In the genomic region with DNA sequence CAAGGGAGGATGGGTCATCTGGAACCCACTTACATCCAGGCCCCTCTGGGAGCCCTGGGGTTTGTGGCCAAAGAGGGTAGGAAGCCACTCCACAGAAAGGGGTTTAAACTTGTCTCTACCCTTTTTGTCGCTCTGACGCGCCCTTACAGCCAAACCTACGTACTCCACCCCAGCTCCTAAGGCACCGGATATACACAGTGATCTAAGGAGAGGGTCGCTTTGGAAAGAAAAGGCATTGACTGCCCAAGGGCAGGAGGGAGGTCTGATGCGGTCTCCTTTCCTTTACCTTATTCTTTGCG, we compare ENCODE assay signal across 10 cellular contexts. TPM values are rescaled to one million over a fixed set of nuclear protein-coding genes. Genes with fewer than 3 reads are reported as not detected.
DNase-seq lines count a peak whose midpoint lies in the region; ATAC-seq and TF ChIP-seq lines count a peak whose summit lies in the region.
"Had no signal": no experiment of that assay in that cellular context is flagged by ENCODE, and none has a peak within 500 bp of the region (broad histone marks: within the 10 kb centered on the region; RNA-seq: fewer than 3 reads in every experiment).

No MANE protein-coding gene starts in this region.

- 81% methylated on average over 8 of the region's 8 CpGs for WGBS in esophagus muscularis mucosa

- H3K36me3 ChIP-seq in esophagus muscularis mucosa (no peaks in the 10 kb centered on the region), neural cell (ENCODE audit: insufficient read depth, low read length) (no peaks in the 10 kb centered on the region), vagina (no peaks in the 10 kb centered on the region)
- H3K36me3 ChIP-seq: BLaER1 had no signal

- no peak overlapping the region for H2AFZ ChIP-seq in neural cell (ENCODE audit: low read depth, low read length)

- H3F3A ChIP-seq in neural cell (ENCODE audit: insufficient read depth, low read length, poor library complexity, severe bottlenecking) = no peaks in the 10 kb centered on the region

- H3K27ac ChIP-seq in esophagus muscularis mucosa (replicated peaks in 1 of 4) (peak overlapping the region; percentile 82 to 89 (median 86)), neural cell (ENCODE audit: low read length) (no peak overlapping the region), vagina (peak overlapping the region; percentile 79)
- H3K27ac ChIP-seq: BLaER1 had no signal

- peaks cover 38% of the 10 kb centered on the region for H3K79me2 ChIP-seq in neural cell (replicated peaks; ENCODE audit: insufficient read depth, low read length)

- H3K27me3 ChIP-seq in esophagus muscularis mucosa (no peaks in the 10 kb centered on the region), neural cell (ENCODE audit: insufficient read depth, low read depth, low read length) (no peaks in the 10 kb centered on the region), vagina (no peaks in the 10 kb centered on the region)
- H3K27me3 ChIP-seq: BLaER1 had no signal

- no peaks in the 10 kb centered on the region for H3K9me3 Mint-ChIP-seq in activated naive CD8-positive, alpha-beta T cell (ENCODE audit: low read depth)
- H3K9me3 Mint-ChIP-seq in activated naive CD8-positive, alpha-beta T cell treated with anti-CD3 and anti-CD28 coated beads, Interleukin-2, amount 50 U/mL, for 24 hours = peaks cover 4% of the 10 kb centered on the region

- no peaks in the 10 kb centered on the region for H3K9me3 ChIP-seq in esophagus muscularis mucosa
- no peaks in the 10 kb centered on the region for H3K9me3 ChIP-seq in neural cell (ENCODE audit: low read length)
- no peaks in the 10 kb centered on the region for H3K9me3 ChIP-seq in vagina

- H3K4me1 ChIP-seq in esophagus muscularis mucosa = peaks cover 18 to 37% (median 27%) of the 10 kb centered on the region in 4 donors
- peaks cover 17% of the 10 kb centered on the region for H3K4me1 ChIP-seq in vagina
- H3K4me1 ChIP-seq: BLaER1 had no signal

- TF ChIP-seq EP300 in esophagus muscularis mucosa (IDR thresholded peaks at IDR 0.05) (no peak), neural cell (conservative IDR thresholded peaks at IDR 0.05; ENCODE audit: poor library complexity, severe bottlenecking) (no peak)

- ATAC-seq in activated naive CD8-positive, alpha-beta T cell treated with anti-CD3 and anti-CD28 coated beads, Interleukin-2, amount 50 U/mL, for 24 hours = no peak
- ATAC-seq in HG03457 (IDR thresholded peaks at IDR 0.05; ENCODE audit: unreplicated experiment) = no peak

- peaks cover 34% of the 10 kb centered on the region for H3K27me3 Mint-ChIP-seq in activated naive CD8-positive, alpha-beta T cell
- H3K27me3 Mint-ChIP-seq in activated naive CD8-positive, alpha-beta T cell treated with anti-CD3 and anti-CD28 coated beads, Interleukin-2, amount 50 U/mL, for 24 hours = peaks cover 37% of the 10 kb centered on the region

- intact Hi-C loops in esophagus muscularis mucosa (cut with DNase I) = loop anchor here (5.0 to 10.0 kb wide), 4 partner anchors 113 to 376 kb away; no protein-coding TSS in a partner anchor
- intact Hi-C loops in vagina (cut with DNase I) = no loop called here

- TF ChIP-seq RAD21 in neural cell (conservative IDR thresholded peaks at IDR 0.05) = no peak

- TF ChIP-seq POLR2A in esophagus muscularis mucosa (IDR thresholded peaks at IDR 0.05; ENCODE audit: low read depth) = no peak
- no peak for TF ChIP-seq POLR2A in vagina (IDR thresholded peaks at IDR 0.05)

- no peaks in the 10 kb centered on the region for H3K9me2 ChIP-seq in neural cell (ENCODE audit: insufficient read depth, low read length)

- TF ChIP-seq CTCF in esophagus muscularis mucosa (IDR thresholded peaks at IDR 0.05) = no peak
- no peak for TF ChIP-seq CTCF in neural cell (IDR thresholded peaks at IDR 0.05; ENCODE audit: poor library complexity, severe bottlenecking)
- no peak for TF ChIP-seq CTCF in vagina (IDR thresholded peaks at IDR 0.05)

- no peak for DNase-seq in activated naive CD8-positive, alpha-beta T cell treated with anti-CD3 and anti-CD28 coated beads, Interleukin-2, amount 50 U/mL, for 24 hours
- DNase-seq in esophagus muscularis mucosa (ENCODE audit: extremely low spot score) = no peak
- DNase-seq in vagina (ENCODE audit: extremely low spot score in 2 of 2) = no peak
- DNase-seq in stimulated activated CD4-positive, alpha-beta T cell treated with anti-CD3 and anti-CD28 coated beads, Interleukin-15, amount 100 ng/mL, for 24 hours = no peak
- DNase-seq in activated T-cell treated with anti-CD3 and anti-CD28 coated beads for 4 hours = no peak
- DNase-seq: NCI-H1436 had no signal

- H3K4me1 Mint-ChIP-seq in activated naive CD8-positive, alpha-beta T cell (ENCODE audit: low read depth) = peaks cover 7% of the 10 kb centered on the region
- peaks cover 7% of the 10 kb centered on the region for H3K4me1 Mint-ChIP-seq in activated naive CD8-positive, alpha-beta T cell treated with anti-CD3 and anti-CD28 coated beads, Interleukin-2, amount 50 U/mL, for 24 hours

- no peak overlapping the region for H3K27ac Mint-ChIP-seq in activated naive CD8-positive, alpha-beta T cell
- no peak overlapping the region for H3K27ac Mint-ChIP-seq in activated naive CD8-positive, alpha-beta T cell treated with anti-CD3 and anti-CD28 coated beads, Interleukin-2, amount 50 U/mL, for 24 hours

- H3K4me3 Mint-ChIP-seq in activated naive CD8-positive, alpha-beta T cell = peak overlapping the region; percentile 55
- H3K4me3 Mint-ChIP-seq in activated naive CD8-positive, alpha-beta T cell treated with anti-CD3 and anti-CD28 coated beads, Interleukin-2, amount 50 U/mL, for 24 hours = no peak overlapping the region

- no peaks in the 10 kb centered on the region for H4K20me1 ChIP-seq in neural cell (ENCODE audit: insufficient read depth)
- H4K20me1 ChIP-seq: BLaER1 had no signal

- H3K4me2 ChIP-seq in neural cell (ENCODE audit: low read length) = no peak overlapping the region
- H3K4me2 ChIP-seq: BLaER1 had no signal

- H3K9ac ChIP-seq in neural cell (ENCODE audit: low read length) = peak overlapping the region; percentile 72
- H3K9ac ChIP-seq: BLaER1 had no signal

- peak overlapping the region; percentile 73 to 93 (median 82) for H3K4me3 ChIP-seq in esophagus muscularis mucosa
- H3K4me3 ChIP-seq in neural cell (ENCODE audit: low read length) = peak overlapping the region; percentile 85
- peak overlapping the region; percentile 62 to 72 for H3K4me3 ChIP-seq in vagina
- H3K4me3 ChIP-seq: BLaER1 had no signal

- H3K36me3 Mint-ChIP-seq in activated naive CD8-positive, alpha-beta T cell = no peaks in the 10 kb centered on the region
- H3K36me3 Mint-ChIP-seq in activated naive CD8-positive, alpha-beta T cell treated with anti-CD3 and anti-CD28 coated beads, Interleukin-2, amount 50 U/mL, for 24 hours (ENCODE audit: low read depth) = no peaks in the 10 kb centered on the region

TF ChIP-seq in neural cell, 6 proteins besides CTCF, POLR2A, EP300 and RAD21:
- TF ChIP-seq, protein P1, sequence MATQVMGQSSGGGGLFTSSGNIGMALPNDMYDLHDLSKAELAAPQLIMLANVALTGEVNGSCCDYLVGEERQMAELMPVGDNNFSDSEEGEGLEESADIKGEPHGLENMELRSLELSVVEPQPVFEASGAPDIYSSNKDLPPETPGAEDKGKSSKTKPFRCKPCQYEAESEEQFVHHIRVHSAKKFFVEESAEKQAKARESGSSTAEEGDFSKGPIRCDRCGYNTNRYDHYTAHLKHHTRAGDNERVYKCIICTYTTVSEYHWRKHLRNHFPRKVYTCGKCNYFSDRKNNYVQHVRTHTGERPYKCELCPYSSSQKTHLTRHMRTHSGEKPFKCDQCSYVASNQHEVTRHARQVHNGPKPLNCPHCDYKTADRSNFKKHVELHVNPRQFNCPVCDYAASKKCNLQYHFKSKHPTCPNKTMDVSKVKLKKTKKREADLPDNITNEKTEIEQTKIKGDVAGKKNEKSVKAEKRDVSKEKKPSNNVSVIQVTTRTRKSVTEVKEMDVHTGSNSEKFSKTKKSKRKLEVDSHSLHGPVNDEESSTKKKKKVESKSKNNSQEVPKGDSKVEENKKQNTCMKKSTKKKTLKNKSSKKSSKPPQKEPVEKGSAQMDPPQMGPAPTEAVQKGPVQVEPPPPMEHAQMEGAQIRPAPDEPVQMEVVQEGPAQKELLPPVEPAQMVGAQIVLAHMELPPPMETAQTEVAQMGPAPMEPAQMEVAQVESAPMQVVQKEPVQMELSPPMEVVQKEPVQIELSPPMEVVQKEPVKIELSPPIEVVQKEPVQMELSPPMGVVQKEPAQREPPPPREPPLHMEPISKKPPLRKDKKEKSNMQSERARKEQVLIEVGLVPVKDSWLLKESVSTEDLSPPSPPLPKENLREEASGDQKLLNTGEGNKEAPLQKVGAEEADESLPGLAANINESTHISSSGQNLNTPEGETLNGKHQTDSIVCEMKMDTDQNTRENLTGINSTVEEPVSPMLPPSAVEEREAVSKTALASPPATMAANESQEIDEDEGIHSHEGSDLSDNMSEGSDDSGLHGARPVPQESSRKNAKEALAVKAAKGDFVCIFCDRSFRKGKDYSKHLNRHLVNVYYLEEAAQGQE (IDR thresholded peaks at IDR 0.05; ENCODE audit: borderline replicate concordance) = no peak
- TF ChIP-seq MXI1 (conservative IDR thresholded peaks at IDR 0.05; ENCODE audit: poor library complexity, severe bottlenecking) (no peak), SMC3 (conservative IDR thresholded peaks at IDR 0.05; ENCODE audit: poor library complexity) (no peak), POLR2AphosphoS5 (IDR thresholded peaks at IDR 0.05) (no peak), EZH2 (IDR thresholded peaks at IDR 0.05; ENCODE audit: borderline replicate concordance, insufficient read depth, low read length, poor library complexity, severe bottlenecking) (no peak)

RNA-seq across cellular contexts. Expression of a gene that starts 0.6 kb away (rescaled TPM):
- total RNA-seq in esophagus muscularis mucosa (10 to 100 TPM; 10.4 to 18.7 (median 14.0) TPM), vagina (11.8 TPM)
- polyA plus RNA-seq in neural cell = 9.6 and 11.1 TPM in 2 replicates
- 21.8 and 25.1 TPM in 2 replicates for polyA minus RNA-seq in neural cell
